Comparison of ENCODE assay signal across 17 cellular contexts in the genomic region with DNA sequence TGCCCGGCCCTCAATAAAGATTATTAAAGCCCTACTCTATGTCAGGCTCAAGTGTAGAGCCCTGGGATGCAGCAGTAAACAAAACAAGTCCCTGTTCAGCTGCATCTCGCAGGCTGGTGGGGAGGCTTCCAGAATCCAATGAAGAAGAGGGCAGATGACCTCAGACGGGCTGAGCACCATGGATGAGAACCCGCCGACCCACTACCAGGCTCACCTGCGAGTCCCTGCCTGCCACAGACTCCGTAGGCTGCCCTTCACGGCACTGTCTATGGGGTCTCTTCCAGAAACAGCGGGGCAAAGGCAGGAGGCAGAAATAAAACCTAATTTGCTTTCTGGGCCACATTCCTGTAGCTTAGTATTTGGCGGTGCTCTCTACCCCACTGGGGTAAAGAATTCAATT.
"Had no signal": no experiment of that assay in that cellular context is flagged by ENCODE, and none has a peak within 500 bp of the region (broad histone marks: within the 10 kb centered on the region; RNA-seq: fewer than 3 reads in every experiment).

No MANE protein-coding gene starts in this region.

- H3K36me3 ChIP-seq: gastrocnemius medialis, right atrium auricular region, suprapubic skin, thyroid gland had no signal

- H3K4me3 ChIP-seq: gastrocnemius medialis, right atrium auricular region, suprapubic skin, thyroid gland had no signal

- ATAC-seq: esophagus mucosa; gastrocnemius medialis; left lobe of liver; naive thymus-derived CD4-positive, alpha-beta T cell had no signal

- FAIRE-seq: endometrium, small intestine, urothelium cell line had no signal

- DNase-seq: effector memory CD4-positive, alpha-beta T cell; gastrocnemius medialis; glutamatergic neuron; islet precursor cell; mammary epithelial cell; naive thymus-derived CD4-positive, alpha-beta T cell; nephron progenitor cell; small intestine; stimulated activated CD4-positive, alpha-beta T cell treated with anti-CD3 and anti-CD28 coated beads, Interleukin-2, amount 100 ng/mL, for 48 hours; stimulated activated naive CD4-positive, alpha-beta T cell treated with Interleukin-2 at 50 U/mL for 16 hours; thyroid gland had no signal

- H3K27ac ChIP-seq: gastrocnemius medialis, right atrium auricular region, suprapubic skin, thyroid gland had no signal

- H3K27me3 ChIP-seq: gastrocnemius medialis, right atrium auricular region, suprapubic skin, thyroid gland had no signal

- H3K9me3 ChIP-seq: gastrocnemius medialis, right atrium auricular region, suprapubic skin, thyroid gland had no signal
